In genomic region chr4:40055873-40056721, GRCh38 we compare ENCODE assay signal across 1 cellular context.
TF ChIP-seq lines count a peak whose summit lies in the region.

No MANE protein-coding gene starts in this region.

TF ChIP-seq in HepG2, 621 proteins besides CTCF, POLR2A, EP300 and RAD21 (continued from another document and continues in another):
- TF ChIP-seq LRRFIP1 (CRISPR knock-in tag; conservative IDR thresholded peaks at IDR 0.05) (no peak), ZSCAN21 (CRISPR knock-in tag; IDR thresholded peaks at IDR 0.05; ENCODE audit: borderline replicate concordance) (peak; percentile 58; the same call in 1 of the 2 replicates), BRF2 (CRISPR knock-in tag; IDR thresholded peaks at IDR 0.05) (no peak), ZNF607 (CRISPR knock-in tag; IDR thresholded peaks at IDR 0.05; ENCODE audit: borderline replicate concordance) (peak; percentile 32; the same call in 1 of the 2 replicates), ZSCAN29 (CRISPR knock-in tag; conservative IDR thresholded peaks at IDR 0.05) (no peak), ZNF816 (CRISPR knock-in tag; IDR thresholded peaks at IDR 0.05; ENCODE audit: borderline replicate concordance) (no peak; the same call in 1 of the 2 replicates), CBX5 (CRISPR knock-in tag; IDR thresholded peaks at IDR 0.05; ENCODE audit: borderline replicate concordance) (no peak), ZNF18 (CRISPR knock-in tag; IDR thresholded peaks at IDR 0.05; ENCODE audit: insufficient replicate concordance) (peak; percentile 64), ZNF556 (CRISPR knock-in tag; IDR thresholded peaks at IDR 0.05; ENCODE audit: borderline replicate concordance) (peak; percentile 80), ZFYVE20 (CRISPR knock-in tag; IDR thresholded peaks at IDR 0.05; ENCODE audit: borderline replicate concordance, low read depth) (0 out of 2 replicates have a peak, but pooled peaks have one; percentile 28), CREB1 (IDR thresholded peaks at IDR 0.05) (no peak), CREB1 (CRISPR knock-in tag; IDR thresholded peaks at IDR 0.05) (no peak), MED13 (CRISPR knock-in tag; IDR thresholded peaks at IDR 0.05) (no peak), FOXO4 (CRISPR knock-in tag; conservative IDR thresholded peaks at IDR 0.05) (no peak), MTF2 (CRISPR knock-in tag; IDR thresholded peaks at IDR 0.05; ENCODE audit: borderline replicate concordance) (no peak), JUN (CRISPR knock-in tag; IDR thresholded peaks at IDR 0.05) (no peak), MXI1 (IDR thresholded peaks at IDR 0.05; ENCODE audit: borderline replicate concordance, low read depth, low read length) (no peak), RBFOX2 (IDR thresholded peaks at IDR 0.05; ENCODE audit: low read depth, low read length) (peak; percentile 92), ZUFSP (CRISPR knock-in tag; IDR thresholded peaks at IDR 0.05; ENCODE audit: borderline replicate concordance) (no peak), ZNF468 (CRISPR knock-in tag; IDR thresholded peaks at IDR 0.05) (no peak), ZNF318 (CRISPR knock-in tag; IDR thresholded peaks at IDR 0.05) (no peak), ZNF75D (CRISPR knock-in tag; IDR thresholded peaks at IDR 0.05; ENCODE audit: borderline replicate concordance) (no peak), NR1H2 (CRISPR knock-in tag; IDR thresholded peaks at IDR 0.05; ENCODE audit: borderline replicate concordance, low read depth) (peak; percentile 60; the same call in 1 of the 2 replicates), ZNF761 (CRISPR knock-in tag; conservative IDR thresholded peaks at IDR 0.05) (no peak), ZBTB14 (CRISPR knock-in tag; IDR thresholded peaks at IDR 0.05) (peak; percentile 82), JUND (CRISPR knock-in tag; IDR thresholded peaks at IDR 0.05) (0 out of 2 replicates have a peak, but pooled peaks have one; percentile 39), TGIF2 (CRISPR knock-in tag; IDR thresholded peaks at IDR 0.05) (no peak), IRX3 (CRISPR knock-in tag; IDR thresholded peaks at IDR 0.05; ENCODE audit: borderline replicate concordance, low read depth) (0 out of 2 replicates have a peak, but pooled peaks have one; percentile 27), AKNA (CRISPR knock-in tag; IDR thresholded peaks at IDR 0.05; ENCODE audit: borderline replicate concordance) (no peak), ZNF484 (CRISPR knock-in tag; IDR thresholded peaks at IDR 0.05; ENCODE audit: borderline replicate concordance, low read depth) (no peak)
